ENCODE assay signal across 8 cellular contexts in genomic region chr6:36911946-36912555, GRCh38. TPM values are rescaled to one million over a fixed set of nuclear protein-coding genes. Genes with fewer than 3 reads are reported as not detected.
DNase-seq lines count a peak whose midpoint lies in the region; ATAC-seq and TF ChIP-seq lines count a peak whose summit lies in the region.

No MANE protein-coding gene starts in this region.

- H3K4me3 ChIP-seq in HAP-1 = no peak overlapping the region
- H3K4me3 ChIP-seq in MG63 = no peak overlapping the region
- no peak overlapping the region for H3K4me3 ChIP-seq in lower lobe of right lung

- DNase-seq in stimulated activated CD8-positive, alpha-beta memory T cell treated with anti-CD3 and anti-CD28 coated beads, Interleukin-4, amount 100 ng/mL, for 48 hours = peak; percentile 62
- DNase-seq in NCI-H524 treated with DMSO at 0.1 percent for 48 hours (lab: John Stamatoyannopoulos, UW) (no peak), HAP-1 (ENCODE audit: low spot score in 2 of 2) (no peak), MG63 (no peak), lower lobe of right lung (no peak)

- no peak for TF ChIP-seq CTCF in lower lobe of right lung (IDR thresholded peaks at IDR 0.05)

- peak overlapping the region; percentile 100 for H3K27ac ChIP-seq in KOPT-K1 (ENCODE audit: low read depth, low read length, poor library complexity, severe bottlenecking)
- no peak overlapping the region for H3K27ac ChIP-seq in lower lobe of right lung

- intact Hi-C loops in lower lobe of right lung (cut with DNase I) = no loop called here

- peak overlapping the region; percentile 86 for H3K27ac Mint-ChIP-seq in activated T-helper 17 cell treated with anti-CD3 and anti-CD28 coated beads, Interleukin-2, amount 50 U/mL, for 72 hours

- in situ Hi-C loops in HAP-1 (cut with MboI; ENCODE audit: low sequenced_read_pairs) = no loop called here

- peak overlapping the region; percentile 77 for H3K4me3 Mint-ChIP-seq in activated T-helper 17 cell treated with anti-CD3 and anti-CD28 coated beads, Interleukin-2, amount 50 U/mL, for 72 hours

- ATAC-seq in GM21390 (IDR thresholded peaks at IDR 0.05; ENCODE audit: unreplicated experiment) (peak; percentile 24), lower lobe of right lung (no peak)
- peak; percentile 71 for ATAC-seq in activated T-helper 17 cell treated with anti-CD3 and anti-CD28 coated beads, Interleukin-2, amount 50 U/mL, for 72 hours (replicated peaks)

- H3K36me3 ChIP-seq in KOPT-K1 (ENCODE audit: insufficient read depth, low read length) = peaks cover 37% of the 10 kb centered on the region
- H3K36me3 ChIP-seq in HAP-1 (replicated peaks) = peaks cover 16% of the 10 kb centered on the region
- H3K36me3 ChIP-seq in MG63 = peaks cover 28% of the 10 kb centered on the region
- H3K36me3 ChIP-seq in lower lobe of right lung = peaks cover 81% of the 10 kb centered on the region

- peaks cover 42% of the 10 kb centered on the region for H3K4me1 Mint-ChIP-seq in activated T-helper 17 cell treated with anti-CD3 and anti-CD28 coated beads, Interleukin-2, amount 50 U/mL, for 72 hours

- no peaks in the 10 kb centered on the region for H3K27me3 Mint-ChIP-seq in activated T-helper 17 cell treated with anti-CD3 and anti-CD28 coated beads, Interleukin-2, amount 50 U/mL, for 72 hours

- H3K36me3 Mint-ChIP-seq in activated T-helper 17 cell treated with anti-CD3 and anti-CD28 coated beads, Interleukin-2, amount 50 U/mL, for 72 hours (ENCODE audit: low read depth) = peaks cover 70% of the 10 kb centered on the region

- H3K9me3 ChIP-seq in KOPT-K1 (ENCODE audit: insufficient read depth, low read length, poor library complexity, severe bottlenecking) (no peaks in the 10 kb centered on the region), HAP-1 (no peaks in the 10 kb centered on the region), MG63 (no peaks in the 10 kb centered on the region), lower lobe of right lung (no peaks in the 10 kb centered on the region)

- H3K4me1 ChIP-seq in HAP-1 (peaks cover 3% of the 10 kb centered on the region; the same call in 1 of the 2 replicates), lower lobe of right lung (peaks cover 34% of the 10 kb centered on the region)

- no peaks in the 10 kb centered on the region for H3K9me3 Mint-ChIP-seq in activated T-helper 17 cell treated with anti-CD3 and anti-CD28 coated beads, Interleukin-2, amount 50 U/mL, for 72 hours

- H3K27me3 ChIP-seq in HAP-1 (ENCODE audit: low read depth) = no peaks in the 10 kb centered on the region
- H3K27me3 ChIP-seq in MG63 = no peaks in the 10 kb centered on the region
- H3K27me3 ChIP-seq in lower lobe of right lung (ENCODE audit: low read depth) = no peaks in the 10 kb centered on the region

RNA-seq across cellular contexts. Expression of gene C6orf89, which starts 26.3 kb away (rescaled TPM):
- 10 to 100 TPM; 39.3 to 47.0 TPM for total RNA-seq in activated T-helper 17 cell treated with anti-CD3 and anti-CD28 coated beads, Interleukin-2, amount 50 U/mL, for 72 hours
- 19.6 and 32.0 TPM in 2 replicates for total RNA-seq in MG63 (2014; rRNA removed; shearing (Covaris generic); ENCODE audit: low replicate concordance)
- 54.7 TPM for total RNA-seq in lower lobe of right lung

RNA-seq across cellular contexts. Expression of gene PPIL1, which starts 37.4 kb away (rescaled TPM):
- 10 to 100 TPM; 23.6 to 60.3 TPM for total RNA-seq in activated T-helper 17 cell treated with anti-CD3 and anti-CD28 coated beads, Interleukin-2, amount 50 U/mL, for 72 hours
- total RNA-seq in MG63 (2014; rRNA removed; shearing (Covaris generic); ENCODE audit: low replicate concordance) = 52.9 and 54.4 TPM in 2 replicates
- 14.4 TPM for total RNA-seq in lower lobe of right lung

RNA-seq across cellular contexts. Expression of gene PI16, which starts 42.5 kb away (rescaled TPM):
- total RNA-seq in activated T-helper 17 cell treated with anti-CD3 and anti-CD28 coated beads, Interleukin-2, amount 50 U/mL, for 72 hours = 1 to 10 TPM; 1.8 to 2.1 TPM
- total RNA-seq in MG63 (2014; rRNA removed; shearing (Covaris generic); ENCODE audit: low replicate concordance) = not detected in 2 replicates
- 11.9 TPM for total RNA-seq in lower lobe of right lung

Comparison
In these comparisons a context has a peak if more than half of its experiments do, and no peak if none do; other contexts are left out.
1. ATAC-seq: peak in GM21390 (single experiment) and activated T-helper 17 cell treated with anti-CD3 and anti-CD28 coated beads, Interleukin-2, amount 50 U/mL, for 72 hours (single experiment); none in lower lobe of right lung (0 of 2).